In genomic region chr11:61718613-61719302, GRCh38 we compare ENCODE assay signal across 11 cellular contexts. TPM values are rescaled to one million over a fixed set of nuclear protein-coding genes. Genes with fewer than 3 reads are reported as not detected.
DNase-seq lines count a peak whose midpoint lies in the region; ATAC-seq and TF ChIP-seq lines count a peak whose summit lies in the region.
"Had no signal": no experiment of that assay in that cellular context is flagged by ENCODE, and none has a peak within 500 bp of the region (broad histone marks: within the 10 kb centered on the region; RNA-seq: fewer than 3 reads in every experiment).

No MANE protein-coding gene starts in this region.

- H3K9me3 ChIP-seq in HEK293 (ENCODE audit: control insufficient read depth, insufficient read depth, low read depth, low read length), result no peaks in the 10 kb centered on the region
- H3K9me3 ChIP-seq in body of pancreas, result no peaks in the 10 kb centered on the region

- intact Hi-C loops in body of pancreas (cut with DNase I), result no loop called here

- H3K27ac ChIP-seq in HEK293 (ENCODE audit: extremely low read depth, low read depth, low read length) (peak overlapping the region; percentile 64; the same call in 1 of the 2 replicates), body of pancreas (no peak overlapping the region), skin epidermis (peak overlapping the region in 14 of 21 experiments; percentile 4 to 78 (median 46))

- H3K27me3 ChIP-seq in body of pancreas, result no peaks in the 10 kb centered on the region

- H3K36me3 ChIP-seq in HEK293 (ENCODE audit: control insufficient read depth in 2 of 2, insufficient read depth in 1 of 2, low read length in 2 of 2) (peaks cover 0 to 28% of the 10 kb centered on the region in 2 experiments; a peak in 1 of 3 replicates), body of pancreas (replicated peaks in 1 of 2; ENCODE audit: insufficient read depth in 1 of 2, low read depth in 2 of 2) (peaks cover 0 to 8% of the 10 kb centered on the region in 2 donors)

- TF ChIP-seq POLR2A in body of pancreas (IDR thresholded peaks at IDR 0.05), result no peak

- DNase-seq in body of pancreas, result no peak
- DNase-seq in iPS-NIHi11 (ENCODE audit: low spot score), result peak; percentile 95
- no peak for DNase-seq in stimulated activated CD4-positive, alpha-beta T cell treated with anti-CD3 and anti-CD28 coated beads, Interleukin-12 subunit alpha, Interleukin-12 subunit beta, amount 100 ng/mL, for 4 hours
- no peak for DNase-seq in activated T-cell treated with anti-CD3 and anti-CD28 coated beads, Interleukin-2, amount 50 U/mL, for 1 hour
- DNase-seq in CD1c-positive myeloid dendritic cell (ENCODE audit: extremely low spot score), result no peak
- DNase-seq: activated CD4-positive, alpha-beta T cell treated with anti-CD3 and anti-CD28 coated beads, Interleukin-2, amount 50 U/mL, for 1 hour; stimulated activated naive CD8-positive, alpha-beta T cell treated with anti-CD3 and anti-CD28 coated beads, Interleukin-15, Interleukin-2, amounts not matched to agents 100 U/mL and 50 U/mL, for 24 hours had no signal

- H3K4me1 ChIP-seq in HEK293 (ENCODE audit: control insufficient read depth, insufficient read depth, low read length) (no peaks in the 10 kb centered on the region; the same call in 1 of the 2 replicates), body of pancreas (no peaks in the 10 kb centered on the region)

- WGBS in body of pancreas, 2 donors, result 83% methylated on average over 4 to 20 of the region's 21 CpGs

- TF ChIP-seq CTCF in HEK293 (tag by site-specific recombination; IDR thresholded peaks at IDR 0.05) (peak; percentile 64), body of pancreas (IDR thresholded peaks at IDR 0.05) (no peak)

- ATAC-seq in body of pancreas, result peak; percentile 36
- ATAC-seq in HG02938 (IDR thresholded peaks at IDR 0.05; ENCODE audit: unreplicated experiment), result no peak
- ATAC-seq: GM12878; stimulated activated naive CD8-positive, alpha-beta T cell treated with anti-CD3 and anti-CD28 coated beads, Interleukin-15, Interleukin-2, amounts not matched to agents 100 U/mL and 50 U/mL, for 24 hours had no signal

- H3K4me3 ChIP-seq in HEK293 (ENCODE audit: low read depth, low read length) (peak overlapping the region; percentile 45), body of pancreas (no peak overlapping the region), skin epidermis (peak overlapping the region in 5 of 7 experiments; percentile 11 to 22 (median 17))
- H3K4me3 ChIP-seq: GM12878 had no signal

- POLR2A ChIA-PET in HEK293 (lab: Yijun Ruan, JAX), result interaction anchor here (0.5 to 2.5 kb wide), 16 partner anchors 11 to 408 kb away, joined by 3 to 16 read pairs (median 4); partner anchors contain the start of gene FADS2

- CTCF ChIA-PET in HEK293 (lab: Yijun Ruan, JAX), result interaction anchor here (0.7 to 2.4 kb wide), 9 partner anchors 15 to 389 kb away, joined by 3 to 19 read pairs (median 6); no protein-coding TSS in a partner anchor

TF ChIP-seq in HEK293, 187 proteins besides CTCF, POLR2A, EP300 and RAD21 (continues in another document):
- TF ChIP-seq PRDM10 (tag by site-specific recombination; IDR thresholded peaks at IDR 0.05), result no peak
- TF ChIP-seq ZNF660 (tag by site-specific recombination; IDR thresholded peaks at IDR 0.05), result 0 out of 2 replicates have a peak, but pooled peaks have one; percentile 8
- TF ChIP-seq ZNF529 (tag by site-specific recombination; IDR thresholded peaks at IDR 0.05; ENCODE audit: insufficient replicate concordance), result no peak
- peak; percentile 54; the same call in 1 of the 2 replicates for TF ChIP-seq ZBTB17 (tag by site-specific recombination; IDR thresholded peaks at IDR 0.05)
- no peak for TF ChIP-seq ZNF266 (tag by site-specific recombination; IDR thresholded peaks at IDR 0.05; ENCODE audit: low read depth)
- TF ChIP-seq ZNF830 (tag by site-specific recombination; IDR thresholded peaks at IDR 0.05; ENCODE audit: low read depth), result no peak
- no peak for TF ChIP-seq ZNF133 (tag by site-specific recombination; IDR thresholded peaks at IDR 0.05)
- TF ChIP-seq KLF7 (tag by site-specific recombination; IDR thresholded peaks at IDR 0.05; ENCODE audit: borderline replicate concordance), result no peak
- TF ChIP-seq ZNF114 (tag by site-specific recombination; IDR thresholded peaks at IDR 0.05), result no peak
- TF ChIP-seq ZXDB (tag by site-specific recombination; IDR thresholded peaks at IDR 0.05), result 0 out of 2 replicates have a peak, but pooled peaks have one; percentile 20
- peak; percentile 67 for TF ChIP-seq SP7 (tag by site-specific recombination; IDR thresholded peaks at IDR 0.05)
- TF ChIP-seq ZNF157 (tag by site-specific recombination; IDR thresholded peaks at IDR 0.05), result no peak
- TF ChIP-seq ZNF510 (tag by site-specific recombination; IDR thresholded peaks at IDR 0.05; ENCODE audit: insufficient replicate concordance), result no peak
- TF ChIP-seq GFI1B (tag by site-specific recombination; IDR thresholded peaks at IDR 0.05), result no peak
- no peak for TF ChIP-seq ZNF561 (tag by site-specific recombination; IDR thresholded peaks at IDR 0.05; ENCODE audit: borderline replicate concordance)
- TF ChIP-seq WT1 (tag by site-specific recombination; IDR thresholded peaks at IDR 0.05), result peak; percentile 26; the same call in 1 of the 2 replicates
- peak; percentile 34; the same call in 1 of the 2 replicates for TF ChIP-seq ZFHX2 (tag by site-specific recombination; conservative IDR thresholded peaks at IDR 0.05)
- no peak for TF ChIP-seq ZNF670 (tag by site-specific recombination; IDR thresholded peaks at IDR 0.05; ENCODE audit: low read depth)
- TF ChIP-seq ZNF501 (tag by site-specific recombination; IDR thresholded peaks at IDR 0.05), result peak; percentile 43; the same call in 1 of the 2 replicates
- TF ChIP-seq ZNF76 (tag by site-specific recombination; IDR thresholded peaks at IDR 0.05; ENCODE audit: borderline replicate concordance, low read depth), result no peak; the same call in 1 of the 2 replicates
- TF ChIP-seq ZNF416 (tag by site-specific recombination; IDR thresholded peaks at IDR 0.05), result no peak
- no peak for TF ChIP-seq KLF10 (tag by site-specific recombination; IDR thresholded peaks at IDR 0.05)
- no peak for TF ChIP-seq ZNF585B (tag by site-specific recombination; IDR thresholded peaks at IDR 0.05)
- TF ChIP-seq ZFP3 (tag by site-specific recombination; IDR thresholded peaks at IDR 0.05; ENCODE audit: low read depth), result no peak
- TF ChIP-seq HIC1 (tag by site-specific recombination; IDR thresholded peaks at IDR 0.05), result peak; percentile 53; the same call in 1 of the 2 replicates
- peak; percentile 51; the same call in 1 of the 2 replicates for TF ChIP-seq ZNF391 (tag by site-specific recombination; IDR thresholded peaks at IDR 0.05; ENCODE audit: borderline replicate concordance, low read depth)
- 0 out of 2 replicates have a peak, but pooled peaks have one; percentile 54 for TF ChIP-seq BCL11A (tag by site-specific recombination; IDR thresholded peaks at IDR 0.05; ENCODE audit: low read depth)
- peak; percentile 45 for TF ChIP-seq GLIS2 (tag by site-specific recombination; IDR thresholded peaks at IDR 0.05)
- no peak for TF ChIP-seq ZNF37A (tag by site-specific recombination; IDR thresholded peaks at IDR 0.05)
- no peak for TF ChIP-seq ZNF132 (tag by site-specific recombination; IDR thresholded peaks at IDR 0.05; ENCODE audit: borderline replicate concordance)
- TF ChIP-seq SP2 (tag by site-specific recombination; IDR thresholded peaks at IDR 0.05), result peak; percentile 65

RNA-seq across cellular contexts. Expression of gene MYRF, which starts 33.7 kb away (rescaled TPM):
- total RNA-seq in body of pancreas, result 10 to 100 TPM; 33.2 to 47.5 TPM

RNA-seq across cellular contexts. Expression of gene DAGLA, which starts 38.6 kb away (rescaled TPM):
- 1 to 10 TPM; 7.0 to 9.9 TPM for total RNA-seq in body of pancreas

Comparison
In these comparisons a context has a peak if more than half of its experiments do, and no peak if none do; other contexts are left out.
1. H3K27ac ChIP-seq: peak in HEK293 (single experiment) and skin epidermis (14 of 21); none in body of pancreas (0 of 4).
2. H3K4me3 ChIP-seq: peak in HEK293 (single experiment) and skin epidermis (5 of 7); none in body of pancreas (0 of 2).